In the genomic region with DNA sequence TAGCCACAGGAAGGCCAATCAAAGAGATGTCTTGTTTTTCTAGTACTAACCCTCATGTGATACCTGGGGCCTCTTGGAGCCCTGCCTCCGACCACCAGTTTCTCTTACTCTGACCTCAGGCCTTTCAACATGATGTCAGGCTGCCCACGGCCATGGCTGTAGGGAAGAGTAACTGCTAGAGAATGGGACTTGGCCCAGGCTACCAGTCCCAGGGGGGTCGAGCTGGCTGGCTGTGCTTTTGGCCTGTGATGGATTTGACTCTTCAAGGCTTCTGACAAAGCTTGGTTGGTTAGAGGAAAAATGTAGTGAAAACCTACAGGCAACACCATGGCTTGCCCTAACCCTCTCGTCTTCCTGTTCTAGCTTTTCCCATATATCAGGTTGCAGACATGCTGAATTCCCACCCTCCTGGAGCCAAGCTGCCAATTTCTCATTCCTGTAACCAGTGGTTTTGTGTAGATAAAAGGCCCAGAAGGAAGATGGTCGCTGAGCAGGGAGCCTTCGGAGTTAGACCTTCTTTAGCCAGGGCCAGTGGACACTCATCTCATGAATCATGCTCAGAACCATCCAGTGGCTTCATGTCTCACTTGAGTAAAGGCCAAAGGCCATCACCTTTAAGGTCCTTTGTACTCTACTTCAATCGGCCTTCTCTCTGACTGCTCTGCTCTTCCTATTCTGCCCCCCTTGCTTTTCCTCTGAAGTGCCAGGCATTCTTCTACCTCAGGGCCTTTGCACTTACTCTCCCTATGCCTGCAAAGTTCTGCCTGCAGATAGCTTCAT, we compare ENCODE assay signal across 14 cellular contexts. TPM values are rescaled to one million over a fixed set of nuclear protein-coding genes. Genes with fewer than 3 reads are reported as not detected.
DNase-seq lines count a peak whose midpoint lies in the region; ATAC-seq and TF ChIP-seq lines count a peak whose summit lies in the region.
"Had no signal": no experiment of that assay in that cellular context is flagged by ENCODE, and none has a peak within 500 bp of the region (broad histone marks: within the 10 kb centered on the region; RNA-seq: fewer than 3 reads in every experiment).

No MANE protein-coding gene starts in this region.

- TF ChIP-seq CTCF in WERI-Rb-1 (IDR thresholded peaks at IDR 0.05; ENCODE audit: low read depth, low read length): no peak

- H3K36me3 ChIP-seq in aorta (ENCODE audit: control insufficient read depth in 1 of 2, insufficient read depth in 2 of 2, low read length in 1 of 2) (no peaks in the 10 kb centered on the region), WERI-Rb-1 (peaks cover 4% of the 10 kb centered on the region)
- H3K36me3 ChIP-seq: pancreas had no signal

- no peak for ATAC-seq in Right ventricle myocardium superior (ENCODE audit: poor library complexity)
- no peak for ATAC-seq in Right ventricle myocardium inferior
- ATAC-seq in aorta (ENCODE audit: low FRiP score): no peak
- no peak for ATAC-seq in HG02571 (IDR thresholded peaks at IDR 0.05; ENCODE audit: unreplicated experiment)

- H3K9me3 ChIP-seq in aorta (ENCODE audit: control insufficient read depth, low read length) (no peaks in the 10 kb centered on the region), WERI-Rb-1 (ENCODE audit: severe bottlenecking) (no peaks in the 10 kb centered on the region)
- H3K9me3 ChIP-seq: pancreas had no signal

- intact Hi-C loops in Right ventricle myocardium superior (cut with DNase I) (no loop called here), Right ventricle myocardium inferior (cut with DNase I) (no loop called here), aorta (cut with DNase I) (no loop called here)

- H3K4me3 ChIP-seq in aorta (ENCODE audit: low read length in 2 of 2): no peak overlapping the region
- H3K4me3 ChIP-seq in WERI-Rb-1 (ENCODE audit: low read depth, low read length): no peak overlapping the region
- H3K4me3 ChIP-seq: pancreas had no signal

- DNase-seq in Right ventricle myocardium superior (peak; percentile 59), Right ventricle myocardium inferior (ENCODE audit: missing footprints) (no peak), amniotic epithelial cell (ENCODE audit: low read depth) (peak; percentile 83), kidney tubule cell (ENCODE audit: low spot score) (peak; percentile 58), aorta (peak; percentile 66 to 87), ecto neural progenitor cell (ENCODE audit: low spot score) (no peak), WERI-Rb-1 (no peak)
- DNase-seq: activated CD4-positive, CD25-positive, alpha-beta regulatory T cell treated with anti-CD3 and anti-CD28 coated beads, Interleukin-2, amount 50 U/mL, for 72 hours; activated naive CD4-positive, alpha-beta T cell treated with anti-CD3 and anti-CD28 coated beads for 36 hours; NCI-H1417; NCI-H526 treated with DMSO at 0.1 percent for 48 hours; pancreas; SHP77 had no signal

- 35 to 39% methylated on average over 7 of the region's 7 CpGs for WGBS in aorta, 2 donors

- H3K4me1 ChIP-seq in aorta (ENCODE audit: control insufficient read depth in 1 of 2, insufficient read depth in 2 of 2, low read length in 2 of 2): no peaks in the 10 kb centered on the region
- H3K4me1 ChIP-seq: pancreas had no signal

- H3K27ac ChIP-seq in aorta (ENCODE audit: low read depth in 1 of 2, low read length in 2 of 2) (no peak overlapping the region), WERI-Rb-1 (no peak overlapping the region)
- H3K27ac ChIP-seq: pancreas had no signal

- H3K27me3 ChIP-seq in aorta (ENCODE audit: control insufficient read depth in 1 of 2, insufficient read depth in 2 of 2, low read length in 1 of 2): no peaks in the 10 kb centered on the region
- H3K27me3 ChIP-seq in WERI-Rb-1 (ENCODE audit: insufficient read depth, low read depth, severe bottlenecking): no peaks in the 10 kb centered on the region
- H3K27me3 ChIP-seq: pancreas had no signal

RNA-seq across cellular contexts. Expression of gene SUFU, which starts 19.7 kb away (rescaled TPM):
- total RNA-seq in Right ventricle myocardium superior (7.6 TPM), Right ventricle myocardium inferior (7.8 TPM), aorta (10 to 100 TPM; 11.3 to 24.0 TPM)
- 1 to 10 TPM; 2.3 to 4.5 TPM for polyA plus RNA-seq in aorta

RNA-seq across cellular contexts. Expression of gene ACTR1A, which starts 20.9 kb away (rescaled TPM):
- total RNA-seq in Right ventricle myocardium superior (90.6 TPM), Right ventricle myocardium inferior (101 TPM), aorta (10 to 100 TPM; 91.6 to 92.9 TPM)
- 10 to 100 TPM; 46.8 to 75.2 TPM for polyA plus RNA-seq in aorta

Comparison
In these comparisons a context has a peak if more than half of its experiments do, and no peak if none do; other contexts are left out.
1. DNase-seq: peak in Right ventricle myocardium superior (single experiment), amniotic epithelial cell (single experiment), kidney tubule cell (single experiment) and aorta (2 of 2); none in Right ventricle myocardium inferior (single experiment), ecto neural progenitor cell (single experiment) and WERI-Rb-1 (single experiment).